In genomic region chr3:180601688-180602666, GRCh38 we compare ENCODE assay signal across 8 cellular contexts. TPM values are rescaled to one million over a fixed set of nuclear protein-coding genes. Genes with fewer than 3 reads are reported as not detected.
DNase-seq lines count a peak whose midpoint lies in the region; ATAC-seq and TF ChIP-seq lines count a peak whose summit lies in the region.

TTC14 (plus strand) TSS chr3:180602163; CDS start chr3:180602262, 99 bp downstream.

- peaks cover 24% of the 10 kb centered on the region for H3K79me2 ChIP-seq in GM23338 (replicated peaks; ENCODE audit: insufficient read depth)

- H3K9me2 ChIP-seq in GM23338 (ENCODE audit: insufficient read depth): no peaks in the 10 kb centered on the region

- no peaks in the 10 kb centered on the region for H3K9me3 Mint-ChIP-seq in GM23338
- no peaks in the 10 kb centered on the region for H3K9me3 Mint-ChIP-seq in activated T-helper 2 cell treated with anti-CD3 and anti-CD28 coated beads, Interferon-gamma antibody, Interleukin-2, Interleukin-4, amounts not matched to agents 10 μg/mL and 5 μg/mL and 100 μg/mL, durations not matched to agents 14 hours and 24 hours and 36 hours
- H3K9me3 Mint-ChIP-seq in natural killer cell treated with Interleukin-12 subunit alpha and Interleukin-12 subunit beta and Interleukin-15 and Interleukin-18, amount 100 ng/mL, for 72 hours: no peaks in the 10 kb centered on the region

- 0 out of 2 replicates have a peak, but pooled peaks cover 3% of the 10 kb centered on the region for H3F3A ChIP-seq in GM23338 (replicated peaks; ENCODE audit: low read depth)

- peaks cover 11% of the 10 kb centered on the region for H3K4me1 ChIP-seq in GM23338 (ENCODE audit: insufficient read depth)
- H3K4me1 ChIP-seq in RWPE2 (ENCODE audit: insufficient read depth, poor library complexity, severe bottlenecking): peaks cover 9% of the 10 kb centered on the region

- TF ChIP-seq CTCF in GM23338 (conservative IDR thresholded peaks at IDR 0.05; ENCODE audit: low read depth in 2 of 2) (peak in 1 of 2 experiments; percentile 23; a peak in 2 of 4 replicates), RWPE2 (IDR thresholded peaks at IDR 0.05; ENCODE audit: poor library complexity, severe bottlenecking) (no peak), fibroblast of pulmonary artery (IDR thresholded peaks at IDR 0.05; ENCODE audit: low read length, missing control alignments) (no peak)

- H4K20me1 ChIP-seq in GM23338 (replicated peaks; ENCODE audit: insufficient read depth): no peaks in the 10 kb centered on the region

- H3K36me3 Mint-ChIP-seq in GM23338 (ENCODE audit: low read depth): peaks cover 30% of the 10 kb centered on the region
- H3K36me3 Mint-ChIP-seq in activated T-helper 2 cell treated with anti-CD3 and anti-CD28 coated beads, Interferon-gamma antibody, Interleukin-2, Interleukin-4, amounts not matched to agents 10 μg/mL and 5 μg/mL and 100 μg/mL, durations not matched to agents 14 hours and 24 hours and 36 hours (ENCODE audit: low read depth): peaks cover 46% of the 10 kb centered on the region
- peaks cover 26% of the 10 kb centered on the region for H3K36me3 Mint-ChIP-seq in natural killer cell treated with Interleukin-12 subunit alpha and Interleukin-12 subunit beta and Interleukin-15 and Interleukin-18, amount 100 ng/mL, for 72 hours

- peaks cover 3% of the 10 kb centered on the region for H3K27me3 Mint-ChIP-seq in GM23338 (ENCODE audit: insufficient read depth, low read depth, poor library complexity)
- peaks cover 11% of the 10 kb centered on the region for H3K27me3 Mint-ChIP-seq in activated T-helper 2 cell treated with anti-CD3 and anti-CD28 coated beads, Interferon-gamma antibody, Interleukin-2, Interleukin-4, amounts not matched to agents 10 μg/mL and 5 μg/mL and 100 μg/mL, durations not matched to agents 14 hours and 24 hours and 36 hours (ENCODE audit: low read depth)
- peaks cover 24 to 29% of the 10 kb centered on the region in 2 donors for H3K27me3 Mint-ChIP-seq in natural killer cell treated with Interleukin-12 subunit alpha and Interleukin-12 subunit beta and Interleukin-15 and Interleukin-18, amount 100 ng/mL, for 72 hours

- H2AFZ ChIP-seq in GM23338: peak within 1 kb of the TSS; percentile 90

- H3K27me3 ChIP-seq in GM23338 (ENCODE audit: insufficient read depth) (no peaks in the 10 kb centered on the region), RWPE2 (ENCODE audit: insufficient read depth, poor library complexity, severe bottlenecking) (no peaks in the 10 kb centered on the region)

- peak within 1 kb of the TSS; percentile 95 for H3K4me3 Mint-ChIP-seq in GM23338
- H3K4me3 Mint-ChIP-seq in activated T-helper 2 cell treated with anti-CD3 and anti-CD28 coated beads, Interferon-gamma antibody, Interleukin-2, Interleukin-4, amounts not matched to agents 10 μg/mL and 5 μg/mL and 100 μg/mL, durations not matched to agents 14 hours and 24 hours and 36 hours (ENCODE audit: low read depth): peak within 1 kb of the TSS; percentile 88
- peak within 1 kb of the TSS; percentile 97 for H3K4me3 Mint-ChIP-seq in natural killer cell treated with Interleukin-12 subunit alpha and Interleukin-12 subunit beta and Interleukin-15 and Interleukin-18, amount 100 ng/mL, for 72 hours

- intact Hi-C loops in activated T-helper 2 cell treated with anti-CD3 and anti-CD28 coated beads, Interferon-gamma antibody, Interleukin-2, Interleukin-4, amounts not matched to agents 10 μg/mL and 5 μg/mL and 100 μg/mL, durations not matched to agents 14 hours and 24 hours and 36 hours (cut with micrococcal nuclease): loop anchor here (1.0 to 5.0 kb wide), 8 partner anchors 29 to 1255 kb away; partner anchors contain the start of genes ACTL6A, CCDC39, DNAJC19 and FXR1

- ATAC-seq in GM23338 (peak; percentile 96), RWPE2 (ENCODE audit: low read depth) (peak; percentile 97)
- ATAC-seq in natural killer cell treated with Interleukin-12 subunit alpha and Interleukin-12 subunit beta and Interleukin-15 and Interleukin-18, amount 100 ng/mL, for 72 hours: peak; percentile 98
- peak; percentile 99 for ATAC-seq in stimulated activated naive CD8-positive, alpha-beta T cell treated with anti-CD3 and anti-CD28 coated beads, Interleukin-15, Interleukin-2, amounts not matched to agents 100 U/mL and 50 U/mL, for 24 hours

- H3K4me1 Mint-ChIP-seq in GM23338: peaks cover 7% of the 10 kb centered on the region; the same call in 2 of the 3 replicates
- H3K4me1 Mint-ChIP-seq in activated T-helper 2 cell treated with anti-CD3 and anti-CD28 coated beads, Interferon-gamma antibody, Interleukin-2, Interleukin-4, amounts not matched to agents 10 μg/mL and 5 μg/mL and 100 μg/mL, durations not matched to agents 14 hours and 24 hours and 36 hours (ENCODE audit: low read depth): peaks cover 15% of the 10 kb centered on the region
- peaks cover 22 to 25% of the 10 kb centered on the region in 2 donors for H3K4me1 Mint-ChIP-seq in natural killer cell treated with Interleukin-12 subunit alpha and Interleukin-12 subunit beta and Interleukin-15 and Interleukin-18, amount 100 ng/mL, for 72 hours (ENCODE audit: low read depth in 2 of 2)

- H3K36me3 ChIP-seq in GM23338 (ENCODE audit: insufficient read depth): peaks cover 21% of the 10 kb centered on the region; the same call in 1 of the 2 replicates
- H3K36me3 ChIP-seq in RWPE2 (ENCODE audit: low read depth): peaks cover 42% of the 10 kb centered on the region

- DNase-seq in EL (peak; percentile 96), GM23338 (ENCODE audit: low spot score) (peak; percentile 93), LHCN-M2 (ENCODE audit: low read depth) (peak; percentile 93), RWPE2 (ENCODE audit: low spot score) (peak; percentile 91), fibroblast of pulmonary artery (ENCODE audit: low read depth) (peak; percentile 97)
- DNase-seq in activated T-helper 2 cell treated with anti-CD3 and anti-CD28 coated beads, Interferon-gamma antibody, Interleukin-2, Interleukin-4, amounts not matched to agents 10 μg/mL and 5 μg/mL and 100 μg/mL, durations not matched to agents 14 hours and 24 hours and 36 hours (ENCODE audit: low spot score): peak; percentile 95
- DNase-seq in natural killer cell treated with Interleukin-12 subunit alpha and Interleukin-12 subunit beta and Interleukin-15 and Interleukin-18, amount 100 ng/mL, for 72 hours (ENCODE audit: low spot score): peak; percentile 97
- peak; percentile 93 for DNase-seq in stimulated activated naive CD8-positive, alpha-beta T cell treated with anti-CD3 and anti-CD28 coated beads, Interleukin-15, Interleukin-2, amounts not matched to agents 100 U/mL and 50 U/mL, for 24 hours

- H3K9me3 ChIP-seq in RWPE2 (ENCODE audit: severe bottlenecking): no peaks in the 10 kb centered on the region

- H3K4me3 ChIP-seq in GM23338: peak within 1 kb of the TSS; percentile 94
- peak within 1 kb of the TSS; percentile 58 for H3K4me3 ChIP-seq in RWPE2 (ENCODE audit: severe bottlenecking)
- H3K4me3 ChIP-seq in fibroblast of pulmonary artery (replicated peaks; ENCODE audit: low read depth, low read length): peak within 1 kb of the TSS; percentile 79

- H3K4me2 ChIP-seq in GM23338: peak within 1 kb of the TSS; percentile 78

- H3K27ac ChIP-seq in GM23338 (ENCODE audit: low read depth) (peak within 1 kb of the TSS; percentile 90), RWPE2 (ENCODE audit: poor library complexity, severe bottlenecking) (peak within 1 kb of the TSS; percentile 82)

- peak within 1 kb of the TSS; percentile 90 for H3K27ac Mint-ChIP-seq in GM23338
- peak within 1 kb of the TSS; percentile 88 for H3K27ac Mint-ChIP-seq in activated T-helper 2 cell treated with anti-CD3 and anti-CD28 coated beads, Interferon-gamma antibody, Interleukin-2, Interleukin-4, amounts not matched to agents 10 μg/mL and 5 μg/mL and 100 μg/mL, durations not matched to agents 14 hours and 24 hours and 36 hours
- H3K27ac Mint-ChIP-seq in natural killer cell treated with Interleukin-12 subunit alpha and Interleukin-12 subunit beta and Interleukin-15 and Interleukin-18, amount 100 ng/mL, for 72 hours: peak within 1 kb of the TSS; percentile 96 to 98

TF ChIP-seq in GM23338, 12 proteins besides CTCF, POLR2A, EP300 and RAD21 (continues in another document):
- peak; percentile 86 for TF ChIP-seq ETS1 (IDR thresholded peaks at IDR 0.05)

RNA-seq across cellular contexts. Expression of gene TTC14, which starts in this region (rescaled TPM):
- 18.6 and 20.0 TPM in 2 replicates for total RNA-seq in GM23338 (2014; rRNA removed; shearing (Covaris generic))
- 17.1 and 22.1 TPM in 2 replicates for polyA plus RNA-seq in GM23338 (2016; fragmentation: Nextera tagmentation; extraction: Ambion mirVana)
- 16.3 and 16.8 TPM in 2 replicates for total RNA-seq in LHCN-M2 (2014; rRNA removed)
- 6.6 TPM for polyA plus RNA-seq in LHCN-M2 (2012)
- total RNA-seq in activated T-helper 2 cell treated with anti-CD3 and anti-CD28 coated beads, Interferon-gamma antibody, Interleukin-2, Interleukin-4, amounts not matched to agents 10 μg/mL and 5 μg/mL and 100 μg/mL, durations not matched to agents 14 hours and 24 hours and 36 hours: 48.6 and 50.0 TPM in 2 replicates
- total RNA-seq in natural killer cell treated with Interleukin-12 subunit alpha and Interleukin-12 subunit beta and Interleukin-15 and Interleukin-18, amount 100 ng/mL, for 72 hours: 10 to 100 TPM; 49.4 to 49.6 TPM

Comparison
In these comparisons a context has a peak if more than half of its experiments do, and no peak if none do; other contexts are left out.
1. Peak in every context shown above with its lines: DNase-seq, ATAC-seq, H3K4me3 ChIP-seq and H3K27ac ChIP-seq.